In the genomic region with DNA sequence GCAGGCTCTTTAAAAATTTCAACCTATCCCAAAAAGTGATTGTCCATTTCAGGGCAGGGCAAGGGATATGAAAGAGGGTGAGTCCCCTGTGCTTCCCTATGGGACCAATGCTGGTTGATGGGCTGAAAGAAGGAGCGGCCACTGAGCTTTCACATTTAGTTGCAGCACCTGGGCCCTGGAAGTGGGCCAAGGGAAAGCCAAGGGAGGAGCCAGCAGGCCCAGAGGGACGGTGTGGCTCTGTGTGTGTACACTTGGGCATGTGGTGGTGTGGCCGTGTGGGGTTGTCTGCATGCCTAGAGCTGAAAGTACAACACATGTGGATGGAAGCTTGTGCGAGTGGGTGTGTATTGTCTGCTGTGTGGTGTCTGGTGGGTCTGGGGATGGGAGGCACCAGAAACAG, we compare ENCODE assay signal across 13 cellular contexts. TPM values are rescaled to one million over a fixed set of nuclear protein-coding genes. Genes with fewer than 3 reads are reported as not detected.
DNase-seq lines count a peak whose midpoint lies in the region; ATAC-seq and TF ChIP-seq lines count a peak whose summit lies in the region.
"Had no signal": no experiment of that assay in that cellular context is flagged by ENCODE, and none has a peak within 500 bp of the region (broad histone marks: within the 10 kb centered on the region; RNA-seq: fewer than 3 reads in every experiment).

No MANE protein-coding gene starts in this region.

- H3K27ac ChIP-seq in CD4-positive, CD25-positive, alpha-beta regulatory T cell (ENCODE audit: insufficient read depth, low read length, poor library complexity, severe bottlenecking) = no peak overlapping the region
- H3K27ac ChIP-seq: 22Rv1, foreskin keratinocyte, testis had no signal

- no peaks in the 10 kb centered on the region for H3K4me1 ChIP-seq in CD4-positive, CD25-positive, alpha-beta regulatory T cell (ENCODE audit: control insufficient read depth, insufficient read depth, low read length, poor library complexity, severe bottlenecking)
- H3K4me1 ChIP-seq: foreskin keratinocyte, testis had no signal

- ATAC-seq in CD4-positive, CD25-positive, alpha-beta regulatory T cell (ENCODE audit: low read depth in 2 of 2) = no peak
- ATAC-seq in stimulated activated memory B cell treated with anti-CD40 and anti-IgM and Interleukin-4, amounts not matched to agents 10 μg/mL and 1 μg/mL and 100 μg/mL, for 72 hours = no peak
- ATAC-seq: activated T-cell treated with anti-CD3 and anti-CD28 coated beads, Interleukin-2, amount 50 U/mL, for 72 hours; foreskin keratinocyte had no signal

- POLR2A ChIA-PET in GM10248 (lab: Yijun Ruan, JAX) = interaction anchor here (0.7 kb wide), 1 partner anchor 12 kb away, joined by 6 read pairs; no protein-coding TSS in a partner anchor

- TF ChIP-seq CTCF in GM10248 (IDR thresholded peaks at IDR 0.05; ENCODE audit: control extremely low read depth, extremely low read depth, low read depth, missing control alignments) = no peak

- H3K9me3 ChIP-seq in CD4-positive, CD25-positive, alpha-beta regulatory T cell (ENCODE audit: control insufficient read depth in 2 of 2, low read length in 2 of 2) = no peaks in the 10 kb centered on the region
- H3K9me3 ChIP-seq: testis had no signal

- H3K4me3 Mint-ChIP-seq in CD4-positive, CD25-positive, alpha-beta regulatory T cell = no peak overlapping the region
- H3K4me3 Mint-ChIP-seq in stimulated activated memory B cell treated with anti-CD40 and anti-IgM and Interleukin-4, amounts not matched to agents 10 μg/mL and 1 μg/mL and 100 μg/mL, for 72 hours = no peak overlapping the region
- H3K4me3 Mint-ChIP-seq: activated T-cell treated with anti-CD3 and anti-CD28 coated beads, Interleukin-2, amount 50 U/mL, for 72 hours had no signal

- CTCF ChIA-PET in GM10248 (lab: Yijun Ruan, JAX) = interaction anchor here (1.3 to 1.7 kb wide), 2 partner anchors 8 to 12 kb away, joined by 3 read pairs; no protein-coding TSS in a partner anchor

- H3K36me3 ChIP-seq in CD4-positive, CD25-positive, alpha-beta regulatory T cell (ENCODE audit: control insufficient read depth, insufficient read depth, low read length) = peaks cover 64% of the 10 kb centered on the region

- peaks cover 0 to 32% (median 5%) of the 10 kb centered on the region in 4 donors for H3K4me1 Mint-ChIP-seq in CD4-positive, CD25-positive, alpha-beta regulatory T cell
- peaks cover 10% of the 10 kb centered on the region for H3K4me1 Mint-ChIP-seq in stimulated activated memory B cell treated with anti-CD40 and anti-IgM and Interleukin-4, amounts not matched to agents 10 μg/mL and 1 μg/mL and 100 μg/mL, for 72 hours

- no peak overlapping the region for H3K4me3 ChIP-seq in CD4-positive, CD25-positive, alpha-beta regulatory T cell (ENCODE audit: low read depth, low read length)
- H3K4me3 ChIP-seq: smooth muscle cell, testis had no signal

- H3K36me3 Mint-ChIP-seq in CD4-positive, CD25-positive, alpha-beta regulatory T cell = peaks cover 48% of the 10 kb centered on the region
- H3K36me3 Mint-ChIP-seq in stimulated activated memory B cell treated with anti-CD40 and anti-IgM and Interleukin-4, amounts not matched to agents 10 μg/mL and 1 μg/mL and 100 μg/mL, for 72 hours = peaks cover 37% of the 10 kb centered on the region

- H3K27me3 ChIP-seq in CD4-positive, CD25-positive, alpha-beta regulatory T cell (ENCODE audit: control insufficient read depth, insufficient read depth, low read length) = no peaks in the 10 kb centered on the region
- H3K27me3 ChIP-seq: foreskin keratinocyte, testis had no signal

- H3K9me3 Mint-ChIP-seq in CD4-positive, CD25-positive, alpha-beta regulatory T cell = peaks cover 0 to 1% (median 0%) of the 10 kb centered on the region in 7 donors
- no peaks in the 10 kb centered on the region for H3K9me3 Mint-ChIP-seq in stimulated activated memory B cell treated with anti-CD40 and anti-IgM and Interleukin-4, amounts not matched to agents 10 μg/mL and 1 μg/mL and 100 μg/mL, for 72 hours
- H3K9me3 Mint-ChIP-seq: activated T-cell treated with anti-CD3 and anti-CD28 coated beads, Interleukin-2, amount 50 U/mL, for 72 hours had no signal

- DNase-seq in NCI-H1417 (lab: John Stamatoyannopoulos, UW) (peak in 2 of 3 experiments; percentile 18 to 35), NCI-H1417 treated with DMSO at 0.1 percent for 48 hours (lab: John Stamatoyannopoulos, UW) (no peak), NCI-H2171 treated with DMSO at 0.1 percent for 48 hours (lab: John Stamatoyannopoulos, UW) (peak; percentile 27), cerebellar cortex (ENCODE audit: low spot score) (peak; percentile 38), NCI-H1930 (lab: John Stamatoyannopoulos, UW) (no peak), GM10248 (ENCODE audit: extremely low spot score) (no peak)
- DNase-seq in CD4-positive, CD25-positive, alpha-beta regulatory T cell = no peak
- DNase-seq: activated T-cell treated with anti-CD3 and anti-CD28 coated beads, Interleukin-2, amount 50 U/mL, for 72 hours; foreskin keratinocyte; testis had no signal

- H3K27me3 Mint-ChIP-seq in CD4-positive, CD25-positive, alpha-beta regulatory T cell = no peaks in the 10 kb centered on the region
- H3K27me3 Mint-ChIP-seq in stimulated activated memory B cell treated with anti-CD40 and anti-IgM and Interleukin-4, amounts not matched to agents 10 μg/mL and 1 μg/mL and 100 μg/mL, for 72 hours = no peaks in the 10 kb centered on the region

- peak overlapping the region in 2 of 3 donors; percentile 59 to 89 for H3K27ac Mint-ChIP-seq in CD4-positive, CD25-positive, alpha-beta regulatory T cell
- H3K27ac Mint-ChIP-seq in stimulated activated memory B cell treated with anti-CD40 and anti-IgM and Interleukin-4, amounts not matched to agents 10 μg/mL and 1 μg/mL and 100 μg/mL, for 72 hours = no peak overlapping the region
- H3K27ac Mint-ChIP-seq: activated T-cell treated with anti-CD3 and anti-CD28 coated beads, Interleukin-2, amount 50 U/mL, for 72 hours had no signal

RNA-seq across cellular contexts. Expression of gene PSMD5, which starts 14.0 kb away (rescaled TPM):
- total RNA-seq in CD4-positive, CD25-positive, alpha-beta regulatory T cell = 44.0 TPM
- polyA plus RNA-seq in CD4-positive, CD25-positive, alpha-beta regulatory T cell = 10 to 100 TPM; 27.0 to 34.5 (median 29.9) TPM

RNA-seq across cellular contexts. Expression of gene PHF19, which starts 20.3 kb away (rescaled TPM):
- total RNA-seq in CD4-positive, CD25-positive, alpha-beta regulatory T cell = 149 TPM
- polyA plus RNA-seq in CD4-positive, CD25-positive, alpha-beta regulatory T cell = 10 to 100 TPM; 21.4 to 43.2 (median 31.9) TPM

Comparison
In these comparisons a context has a peak if more than half of its experiments do, and no peak if none do; other contexts are left out.
1. DNase-seq: peak in NCI-H1417 (2 of 3), NCI-H2171 treated with DMSO at 0.1 percent for 48 hours (single experiment) and cerebellar cortex (single experiment); none in NCI-H1417 treated with DMSO at 0.1 percent for 48 hours (single experiment), CD4-positive, CD25-positive, alpha-beta regulatory T cell (0 of 3), NCI-H1930 (0 of 2) and GM10248 (single experiment).